23 cellular contexts compared by ENCODE assay signal in genomic region chr4:53349201-53349600, GRCh38. TPM values are rescaled to one million over a fixed set of nuclear protein-coding genes. Genes with fewer than 3 reads are reported as not detected.
DNase-seq lines count a peak whose midpoint lies in the region; ATAC-seq and TF ChIP-seq lines count a peak whose summit lies in the region.
"Had no signal": no experiment of that assay in that cellular context is flagged by ENCODE, and none has a peak within 500 bp of the region (broad histone marks: within the 10 kb centered on the region; RNA-seq: fewer than 3 reads in every experiment).

No MANE protein-coding gene starts in this region.

- ATAC-seq in IMR-90 (ENCODE audit: low read depth) (no peak), esophagus mucosa (no peak)
- ATAC-seq: A549, GM12878 had no signal

- H3K36me3 ChIP-seq in IMR-90 (ENCODE audit: control insufficient read depth, insufficient read depth, low read length): peaks cover 4% of the 10 kb centered on the region

- dilution Hi-C loops in IMR-90 (cut with HindIII; ENCODE audit: low sequenced_read_pairs, unreplicated experiment): no loop called here

- H3K27me3 ChIP-seq in IMR-90 (ENCODE audit: control insufficient read depth, insufficient read depth, low read length): no peaks in the 10 kb centered on the region
- H3K27me3 ChIP-seq: BE2C, BLaER1 had no signal

- no peak overlapping the region for H3K14ac ChIP-seq in IMR-90 (replicated peaks; ENCODE audit: low read depth, low read length)

- no peak overlapping the region for H2BK120ac ChIP-seq in IMR-90 (ENCODE audit: low read depth, low read length)

- H2AFZ ChIP-seq in IMR-90 (replicated peaks; ENCODE audit: low read length, poor library complexity): no peak overlapping the region

- H3K27ac Mint-ChIP-seq in mesothelial cell of epicardium: peak overlapping the region; percentile 31
- H3K27ac Mint-ChIP-seq: CD14-positive monocyte had no signal

- H3K4me3 ChIP-seq in HFF-Myc (replicated peaks; ENCODE audit: low read depth, low read length) (no peak overlapping the region), IMR-90 (ENCODE audit: insufficient read depth, low read depth, low read length) (no peak overlapping the region)
- H3K4me3 ChIP-seq: A549, BLaER1, GM12878 had no signal

- TF ChIP-seq POLR2A in IMR-90 (IDR thresholded peaks at IDR 0.05; ENCODE audit: low read depth, low read length): no peak

- H3K4me2 ChIP-seq in IMR-90 (ENCODE audit: low read depth, low read length): peak overlapping the region; percentile 77; the same call in 1 of the 2 replicates
- H3K4me2 ChIP-seq: A549, BLaER1 had no signal

- WGBS in IMR-90 (ENCODE audit: extremely low coverage in 2 of 2, insufficient read length in 1 of 2), 2 experiments: 52% methylated on average over 2 of the region's 3 CpGs; no CpG with 5 or more reads in 1 of the 2 experiments

- H2BK5ac ChIP-seq in IMR-90 (ENCODE audit: low read depth, low read length, poor library complexity, severe bottlenecking): no peak overlapping the region

- no peaks in the 10 kb centered on the region for H3K27me3 Mint-ChIP-seq in mesothelial cell of epicardium (ENCODE audit: low read depth)
- H3K27me3 Mint-ChIP-seq: CD4-positive, alpha-beta memory T cell; CD4-positive, CD25-positive, alpha-beta regulatory T cell; CD8-positive, alpha-beta memory T cell had no signal

- no peak overlapping the region for H3K4ac ChIP-seq in IMR-90 (ENCODE audit: low read depth, low read length)

- peaks cover 5% of the 10 kb centered on the region; the same call in 1 of the 2 replicates for H4K20me1 ChIP-seq in IMR-90 (ENCODE audit: insufficient read depth, low read length)

- no peak overlapping the region for H3K23ac ChIP-seq in IMR-90 (ENCODE audit: low read depth, low read length)

- H2BK20ac ChIP-seq in IMR-90 (ENCODE audit: low read depth, low read length): no peak overlapping the region

- no TSS peak for BruUV-seq in IMR-90 (replicated peaks; lab: Mats Ljungman, UMichigan)

- 0 out of 4 replicates have a peak overlapping the region, but pooled peaks of 1 of the 2 experiments have one; percentile 0 for H4K8ac ChIP-seq in IMR-90 (ENCODE audit: low read depth in 2 of 2, low read length in 2 of 2)

- peaks cover 12% of the 10 kb centered on the region for H3K4me1 Mint-ChIP-seq in mesothelial cell of epicardium
- H3K4me1 Mint-ChIP-seq: CD14-positive monocyte had no signal

- H3K9me3 Mint-ChIP-seq in mesothelial cell of epicardium: no peaks in the 10 kb centered on the region

- H4K5ac ChIP-seq in IMR-90 (ENCODE audit: low read depth, low read length): no peak overlapping the region

- H2BK15ac ChIP-seq in IMR-90 (ENCODE audit: low read depth, low read length): no peak overlapping the region

- no peak overlapping the region for H3K4me3 Mint-ChIP-seq in mesothelial cell of epicardium
- H3K4me3 Mint-ChIP-seq: CD14-positive monocyte; CD4-positive, alpha-beta memory T cell; CD4-positive, CD25-positive, alpha-beta regulatory T cell; CD8-positive, alpha-beta memory T cell had no signal

- H3K79me1 ChIP-seq in IMR-90 (ENCODE audit: low read depth in 1 of 2, low read length in 2 of 2): peaks cover 0 to 13% of the 10 kb centered on the region in 2 experiments; a peak in 3 of 4 replicates

- DNase-seq in HFF-Myc (ENCODE audit: extremely low read depth, low read depth): peak; percentile 69
- no peak for DNase-seq in IMR-90
- no peak for DNase-seq in mesothelial cell of epicardium (ENCODE audit: low spot score in 2 of 2, unreplicated experiment in 2 of 2)
- DNase-seq in NCI-H748 treated with DMSO at 0.1 percent for 48 hours (lab: John Stamatoyannopoulos, UW): no peak
- DNase-seq: BE2C; C1 segment of cervical spinal cord; CD4-positive, alpha-beta memory T cell; CD4-positive, CD25-positive, alpha-beta regulatory T cell; CD8-positive, alpha-beta memory T cell; COR-L47; DMS 273 treated with DMSO at 0.1 percent for 48 hours; DMS153; DMS53; DMS79; DND-41; EL; GDM1 had no signal

- peaks cover 8% of the 10 kb centered on the region for H3K9me1 ChIP-seq in IMR-90 (ENCODE audit: insufficient read depth, low read length)

- no peak overlapping the region for H3K27ac ChIP-seq in IMR-90 (ENCODE audit: insufficient read depth, low read length)
- H3K27ac ChIP-seq: 22Rv1, A549, BLaER1 had no signal

- peaks cover 18% of the 10 kb centered on the region for H3K36me3 Mint-ChIP-seq in mesothelial cell of epicardium

- no peak overlapping the region for H3K9ac ChIP-seq in IMR-90 (ENCODE audit: low read depth, low read length)
- H3K9ac ChIP-seq: BLaER1 had no signal

- H2AK5ac ChIP-seq in IMR-90 (ENCODE audit: low read depth, low read length): no peak overlapping the region

- H3K4me1 ChIP-seq in IMR-90 (ENCODE audit: control insufficient read depth, insufficient read depth, low read length): peaks cover 6% of the 10 kb centered on the region
- H3K4me1 ChIP-seq: A549, BE2C, BLaER1 had no signal

- H3K56ac ChIP-seq in IMR-90 (ENCODE audit: extremely low read depth, insufficient read depth, low read length): no peak overlapping the region

- no peaks in the 10 kb centered on the region for H3K9me3 ChIP-seq in IMR-90 (ENCODE audit: control insufficient read depth, insufficient read depth, low read length)
- H3K9me3 ChIP-seq: A549, BE2C had no signal

- intact Hi-C loops in IMR-90 (cut with micrococcal nuclease): no loop called here

- in situ Hi-C loops in IMR-90 (cut with MboI; ENCODE audit: low sequenced_read_pairs): no loop called here

- CTCF ChIA-PET in IMR-90 (lab: Yijun Ruan, JAX): no interaction called here

- no peak for TF ChIP-seq RAD21 in IMR-90 (IDR thresholded peaks at IDR 0.05; ENCODE audit: low read length)

- no peak overlapping the region for H3K18ac ChIP-seq in IMR-90 (ENCODE audit: low read depth, low read length)

- no peak overlapping the region for H2AK9ac ChIP-seq in IMR-90 (replicated peaks; ENCODE audit: low read depth, low read length, poor library complexity)

- POLR2A ChIA-PET in IMR-90 (lab: Charles Lee; ENCODE audit: unreplicated experiment): no interaction called here

- H4K91ac ChIP-seq in IMR-90 (ENCODE audit: insufficient read depth, low read depth, low read length): no peak overlapping the region

- TF ChIP-seq CTCF in HFF-Myc (IDR thresholded peaks at IDR 0.05; ENCODE audit: low read depth, low read length, missing control alignments) (no peak), IMR-90 (conservative IDR thresholded peaks at IDR 0.05; ENCODE audit: low read depth, low read length) (no peak), mesothelial cell of epicardium (IDR thresholded peaks at IDR 0.05; ENCODE audit: unreplicated experiment) (no peak)

TF ChIP-seq in IMR-90, 13 proteins besides CTCF, POLR2A, EP300 and RAD21:
- TF ChIP-seq MXI1 (IDR thresholded peaks at IDR 0.05; ENCODE audit: borderline replicate concordance, low read depth, low read length) (no peak), BHLHE40 (IDR thresholded peaks at IDR 0.05; ENCODE audit: low read depth, low read length) (no peak), MAFK (IDR thresholded peaks at IDR 0.05; ENCODE audit: low read depth, low read length) (no peak), RCOR1 (IDR thresholded peaks at IDR 0.05; ENCODE audit: insufficient replicate concordance, low read length) (no peak), SMC3 (IDR thresholded peaks at IDR 0.05; ENCODE audit: low read depth, low read length) (no peak), CEBPB (IDR thresholded peaks at IDR 0.05; ENCODE audit: low read depth, low read length) (no peak), CHD1 (IDR thresholded peaks at IDR 0.05; ENCODE audit: low read depth, low read length) (no peak), ELK1 (IDR thresholded peaks at IDR 0.05; ENCODE audit: borderline replicate concordance, low read depth, low read length) (no peak), USF2 (IDR thresholded peaks at IDR 0.05; ENCODE audit: low read depth, low read length) (no peak), MAZ (IDR thresholded peaks at IDR 0.05; ENCODE audit: borderline replicate concordance, low read depth, low read length) (no peak), FOS (IDR thresholded peaks at IDR 0.05; ENCODE audit: low read depth, low read length) (no peak), RFX5 (IDR thresholded peaks at IDR 0.05; ENCODE audit: low read depth, low read length) (no peak)

RNA-seq across cellular contexts. Expression of gene SCFD2, which starts 16.7 kb away (rescaled TPM):
- 51.9 and 62.4 TPM in 2 replicates for total RNA-seq in IMR-90 (2012; rRNA removed)
- 18.9 and 19.8 TPM in 2 replicates for polyA plus RNA-seq in IMR-90 (2012; rRNA removed)
- polyA plus RNA-seq in IMR-90 (2012; cell fraction: cytosol; rRNA removed): 12.1 and 13.6 TPM in 2 replicates
- 9.8 and 11.1 TPM in 2 replicates for polyA plus RNA-seq in IMR-90 (2012; cell fraction: nucleus; rRNA removed; ENCODE audit: low replicate concordance)
- 14.5 to 15.8 TPM (median 15.6 TPM) in 3 replicates for total RNA-seq in mesothelial cell of epicardium
- total RNA-seq in esophagus mucosa: 16.5 TPM

RNA-seq across cellular contexts. Expression of gene FIP1L1, which starts 28.2 kb away (rescaled TPM):
- total RNA-seq in IMR-90 (2012; rRNA removed) (37.5 and 48.9 TPM in 2 replicates), mesothelial cell of epicardium (79.4 to 85.1 TPM (median 82.6 TPM) in 3 replicates), esophagus mucosa (27.1 TPM)
- polyA plus RNA-seq in IMR-90 (2012; rRNA removed): 28.6 and 31.1 TPM in 2 replicates
- polyA plus RNA-seq in IMR-90 (2012; cell fraction: cytosol; rRNA removed): 6.6 and 12.8 TPM in 2 replicates
- polyA plus RNA-seq in IMR-90 (2012; cell fraction: nucleus; rRNA removed; ENCODE audit: low replicate concordance): 6.9 and 47.0 TPM in 2 replicates
